ENCODE assay signal across 24 cellular contexts in the genomic region with DNA sequence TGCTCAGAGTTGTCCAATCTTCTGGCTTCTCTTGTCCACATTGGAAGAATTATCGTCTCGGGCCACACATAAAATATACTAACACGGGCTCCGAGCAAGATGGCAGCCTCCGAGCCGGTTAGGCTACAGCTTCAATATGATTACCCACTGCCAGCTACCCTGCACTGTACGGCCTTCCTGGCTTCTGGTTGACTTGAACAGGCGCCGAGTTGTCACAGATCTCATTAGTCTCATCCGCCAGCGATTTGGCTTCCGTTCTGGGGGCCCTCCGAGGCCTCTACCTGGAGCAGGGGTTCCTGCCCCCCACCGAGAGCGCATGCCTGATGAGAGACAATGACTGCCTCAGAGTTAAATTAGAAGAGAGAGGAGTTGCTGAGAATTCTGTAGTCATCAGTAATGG.
A peak's percentile ranks its signal among the peaks of the same experiment; 100 is the strongest.
DNase-seq lines count a peak whose midpoint lies in the region; ATAC-seq, FAIRE-seq and TF ChIP-seq lines count a peak whose summit lies in the region.
"Had no signal": no experiment of that assay in that cellular context is flagged by ENCODE, and none has a peak within 500 bp of the region (broad histone marks: within the 10 kb centered on the region; RNA-seq: fewer than 3 reads in every experiment).

No MANE protein-coding gene starts in this region.

- H3K9ac ChIP-seq in kidney (ENCODE audit: low read length in 2 of 2) = no peak overlapping the region
- H3K9ac ChIP-seq in mesendoderm (ENCODE audit: low read length) = no peak overlapping the region
- H3K9ac ChIP-seq: BLaER1 treated with 17β-estradiol and CSF1 and Interleukin-3, amounts not matched to agents 10 nM and 100 nM had no signal

- H3K79me2 ChIP-seq in mesendoderm (ENCODE audit: control insufficient read depth, insufficient read depth, low read length) = no peaks in the 10 kb centered on the region

- H3K4me1 ChIP-seq in kidney (ENCODE audit: control insufficient read depth in 1 of 2, insufficient read depth in 1 of 2, low read depth in 1 of 2, low read length in 2 of 2) = no peaks in the 10 kb centered on the region
- no peaks in the 10 kb centered on the region for H3K4me1 ChIP-seq in mesendoderm (ENCODE audit: control insufficient read depth, low read depth, low read length)

- intact Hi-C loops in Right ventricle myocardium inferior (cut with DNase I) = no loop called here
- intact Hi-C loops in Right ventricle myocardium superior (cut with DNase I) = no loop called here
- intact Hi-C loops in kidney (cut with DNase I) = no loop called here

- no CpG with 5 or more reads among the region's 15 CpGs for WGBS in mesendoderm (ENCODE audit: extremely low coverage, insufficient coverage, low lambda C conversion rate)

- no peak overlapping the region for H2BK5ac ChIP-seq in mesendoderm (ENCODE audit: low read length)

- no peak overlapping the region for H3K18ac ChIP-seq in mesendoderm (ENCODE audit: low read length)

- no peak for FAIRE-seq in kidney (lab: Jason Lieb, UNC)
- FAIRE-seq: A549, GM12878, GM12892, GM18507 had no signal

- H3K4me2 ChIP-seq in mesendoderm (ENCODE audit: low read length) = no peak overlapping the region
- H3K4me2 ChIP-seq: A549; BLaER1 treated with 17β-estradiol and CSF1 and Interleukin-3, amounts not matched to agents 10 nM and 100 nM had no signal

- no peak overlapping the region for H4K8ac ChIP-seq in mesendoderm (ENCODE audit: low read depth, low read length)

- no peak for TF ChIP-seq CTCF in kidney (IDR thresholded peaks at IDR 0.05; ENCODE audit: borderline replicate concordance, extremely low read depth, insufficient read depth)
- TF ChIP-seq CTCF in nephron progenitor cell (IDR thresholded peaks at IDR 0.05) = no peak

- H3K4ac ChIP-seq in mesendoderm (ENCODE audit: low read depth, low read length) = no peak overlapping the region

- H3K56ac ChIP-seq in mesendoderm (ENCODE audit: low read length) = no peak overlapping the region

- no peak overlapping the region for H3K23ac ChIP-seq in mesendoderm (ENCODE audit: low read length)

- H4K5ac ChIP-seq in mesendoderm (ENCODE audit: low read length) = no peak overlapping the region

- ATAC-seq in Right ventricle myocardium inferior (no peak), Right ventricle myocardium superior (ENCODE audit: poor library complexity) (no peak)
- ATAC-seq: A549; CD8-positive, alpha-beta T cell; GM12878 had no signal

- DNase-seq in Right ventricle myocardium inferior (ENCODE audit: missing footprints) (peak; percentile 53), Right ventricle myocardium superior (no peak), kidney (peak; percentile 44), nephron progenitor cell (no peak), COR-L47 (lab: John Stamatoyannopoulos, UW) (no peak), mesendoderm (no peak)
- DNase-seq: AML-193; CD4-positive, alpha-beta T cell; CD8-positive, alpha-beta T cell; DMS 273 treated with DMSO at 0.1 percent for 48 hours; DMS153; DMS53; DMS79; DND-41; EL; GDM1 had no signal

- no peaks in the 10 kb centered on the region for H3K9me3 ChIP-seq in kidney (ENCODE audit: control insufficient read depth in 1 of 2, low read length in 2 of 2)
- H3K9me3 ChIP-seq: A549; BLaER1 treated with 17β-estradiol and CSF1 and Interleukin-3, amounts not matched to agents 10 nM and 100 nM had no signal

- peaks cover 0 to 3% of the 10 kb centered on the region in 2 donors for H3K36me3 ChIP-seq in kidney (ENCODE audit: control insufficient read depth in 1 of 2, insufficient read depth in 2 of 2, low read length in 2 of 2)
- H3K36me3 ChIP-seq in mesendoderm (ENCODE audit: control insufficient read depth, insufficient read depth, low read length) = no peaks in the 10 kb centered on the region

- H3K27me3 ChIP-seq in mesendoderm (ENCODE audit: insufficient read depth, low read length, poor library complexity) = no peaks in the 10 kb centered on the region
- H3K27me3 ChIP-seq: BLaER1 treated with 17β-estradiol and CSF1 and Interleukin-3, amounts not matched to agents 10 nM and 100 nM had no signal

- H3K36me3 Mint-ChIP-seq in nephron progenitor cell (ENCODE audit: low read depth) = peaks cover 55% of the 10 kb centered on the region

- no peak overlapping the region for H2BK120ac ChIP-seq in mesendoderm (ENCODE audit: low read depth, low read length)

- no peak overlapping the region for H3K4me3 ChIP-seq in kidney (ENCODE audit: low read length in 2 of 2)
- no peak overlapping the region for H3K4me3 ChIP-seq in mesendoderm (ENCODE audit: low read length)
- H3K4me3 ChIP-seq: A549; BLaER1 treated with 17β-estradiol and CSF1 and Interleukin-3, amounts not matched to agents 10 nM and 100 nM; GM12878 had no signal

- H2AK5ac ChIP-seq in mesendoderm (ENCODE audit: low read length) = no peak overlapping the region

- H3K27ac ChIP-seq in kidney (ENCODE audit: low read depth in 2 of 2, low read length in 2 of 2) (no peak overlapping the region), mesendoderm (ENCODE audit: low read depth, low read length) (no peak overlapping the region)
- H3K27ac ChIP-seq: 22Rv1; A549; BLaER1 treated with 17β-estradiol and CSF1 and Interleukin-3, amounts not matched to agents 10 nM and 100 nM; C4-2B had no signal

- peaks cover 33% of the 10 kb centered on the region for H3K4me1 Mint-ChIP-seq in nephron progenitor cell

- no peak overlapping the region for H3K4me3 Mint-ChIP-seq in nephron progenitor cell
- H3K4me3 Mint-ChIP-seq: B cell; CD4-positive, alpha-beta T cell; CD8-positive, alpha-beta T cell had no signal

- no peak overlapping the region for H2BK15ac ChIP-seq in mesendoderm (replicated peaks; ENCODE audit: low read depth)

- H3K27ac Mint-ChIP-seq in nephron progenitor cell = peak overlapping the region; percentile 56
- H3K27ac Mint-ChIP-seq: B cell; CD4-positive, alpha-beta T cell; CD8-positive, alpha-beta T cell had no signal

- no peaks in the 10 kb centered on the region for H3K27me3 Mint-ChIP-seq in nephron progenitor cell (ENCODE audit: low read depth, poor library complexity)
- H3K27me3 Mint-ChIP-seq: B cell; CD4-positive, alpha-beta T cell had no signal

- no peaks in the 10 kb centered on the region for H3K79me1 ChIP-seq in mesendoderm (ENCODE audit: low read length)

- H3K9me3 Mint-ChIP-seq in nephron progenitor cell = peaks cover 12% of the 10 kb centered on the region
- H3K9me3 Mint-ChIP-seq: CD4-positive, alpha-beta T cell; CD8-positive, alpha-beta T cell had no signal

Comparison
In these comparisons a context has a peak if more than half of its experiments do, and no peak if none do; other contexts are left out.
1. DNase-seq: peak in Right ventricle myocardium inferior (single experiment) and kidney (single experiment); none in Right ventricle myocardium superior (single experiment), nephron progenitor cell (single experiment), COR-L47 (single experiment) and mesendoderm (single experiment).